ENCODE assay signal across 23 cellular contexts in genomic region chr10:120684211-120684610, GRCh38.
"Had no signal": no experiment of that assay in that cellular context is flagged by ENCODE, and none has a peak within 500 bp of the region (broad histone marks: within the 10 kb centered on the region; RNA-seq: fewer than 3 reads in every experiment).

No MANE protein-coding gene starts in this region.

- H3K4me1 ChIP-seq: esophagus squamous epithelium, heart left ventricle, left ventricle myocardium inferior, sigmoid colon, transverse colon, vagina had no signal

- H3K4me1 Mint-ChIP-seq: activated B cell treated with CpG ODN at 0.5 μM for 24 hours; activated CD4-positive, alpha-beta T cell treated with anti-CD3 and anti-CD28 coated beads for 36 hours; activated naive CD8-positive, alpha-beta T cell treated with anti-CD3 and anti-CD28 coated beads for 36 hours; activated T-helper 17 cell treated with anti-CD3 and anti-CD28 coated beads, Interleukin-2, amount 50 U/mL, for 72 hours; neural crest cell; stimulated activated naive B cell treated with anti-CD40 and anti-IgM and Interleukin-4, amounts not matched to agents 10 μg/mL and 1 μg/mL and 100 μg/mL, for 72 hours had no signal

- H3K36me3 Mint-ChIP-seq: activated naive CD8-positive, alpha-beta T cell treated with anti-CD3 and anti-CD28 coated beads for 36 hours; stimulated activated naive B cell treated with anti-CD40 and anti-IgM and Interleukin-4, amounts not matched to agents 10 μg/mL and 1 μg/mL and 100 μg/mL, for 72 hours had no signal

- H3K9me3 Mint-ChIP-seq: activated B cell treated with CpG ODN at 0.5 μM for 24 hours; activated naive CD8-positive, alpha-beta T cell treated with anti-CD3 and anti-CD28 coated beads for 36 hours; activated T-cell treated with anti-CD3 and anti-CD28 coated beads, Interleukin-2, amount 50 U/mL, for 24 hours; activated T-helper 17 cell treated with anti-CD3 and anti-CD28 coated beads, Interleukin-2, amount 50 U/mL, for 72 hours; neural crest cell; stimulated activated naive B cell treated with anti-CD40 and anti-IgM and Interleukin-4, amounts not matched to agents 10 μg/mL and 1 μg/mL and 100 μg/mL, for 72 hours had no signal

- DNase-seq: activated B cell treated with CpG ODN at 0.5 μM for 24 hours; activated CD4-positive, alpha-beta T cell treated with anti-CD3 and anti-CD28 coated beads for 36 hours; activated CD4-positive, alpha-beta T cell treated with anti-CD3 and anti-CD28 coated beads, Interleukin-2, amount 50 U/mL, for 4 hours; activated CD8-positive, alpha-beta memory T cell treated with anti-CD3 and anti-CD28 coated beads for 24 hours; activated CD8-positive, alpha-beta memory T cell treated with anti-CD3 and anti-CD28 coated beads, Interleukin-2, amount 50 U/mL, for 4 hours; activated naive CD4-positive, alpha-beta T cell treated with Interleukin-2 at 50 U/mL for 16 hours; activated naive CD8-positive, alpha-beta T cell treated with anti-CD3 and anti-CD28 coated beads for 36 hours; activated T-cell treated with anti-CD3 and anti-CD28 coated beads, Interleukin-2, amount 50 U/mL, for 24 hours; central memory CD4-positive, alpha-beta T cell; esophagus squamous epithelium; heart left ventricle; left ventricle myocardium inferior; occipital lobe; retina; sigmoid colon; stimulated activated CD4-positive, alpha-beta T cell treated with anti-CD3 and anti-CD28 coated beads, Interleukin-2, amount 100 ng/mL, for 48 hours; stimulated activated CD8-positive, alpha-beta memory T cell treated with anti-CD3 and anti-CD28 coated beads, Interleukin-4, amount 100 ng/mL, for 48 hours; stimulated activated naive B cell treated with anti-CD40 and anti-IgM and Interleukin-4, amounts not matched to agents 10 μg/mL and 1 μg/mL and 100 μg/mL, for 72 hours; transverse colon had no signal

- H3K27me3 ChIP-seq: esophagus squamous epithelium, heart left ventricle, sigmoid colon, transverse colon, vagina had no signal

- H3K27me3 Mint-ChIP-seq: activated B cell treated with CpG ODN at 0.5 μM for 24 hours; activated CD4-positive, alpha-beta T cell treated with anti-CD3 and anti-CD28 coated beads for 36 hours; activated T-helper 17 cell treated with anti-CD3 and anti-CD28 coated beads, Interleukin-2, amount 50 U/mL, for 72 hours had no signal

- H3K4me3 ChIP-seq: esophagus squamous epithelium, heart left ventricle, left ventricle myocardium inferior, sigmoid colon, smooth muscle cell, transverse colon, vagina had no signal

- H3K27ac ChIP-seq: esophagus squamous epithelium, heart left ventricle, left ventricle myocardium inferior, sigmoid colon, transverse colon, vagina had no signal

- H3K27ac Mint-ChIP-seq: activated B cell treated with CpG ODN at 0.5 μM for 24 hours; activated CD4-positive, alpha-beta T cell treated with anti-CD3 and anti-CD28 coated beads for 36 hours; activated naive CD8-positive, alpha-beta T cell treated with anti-CD3 and anti-CD28 coated beads for 36 hours; activated T-cell treated with anti-CD3 and anti-CD28 coated beads, Interleukin-2, amount 50 U/mL, for 24 hours; activated T-helper 17 cell treated with anti-CD3 and anti-CD28 coated beads, Interleukin-2, amount 50 U/mL, for 72 hours; stimulated activated naive B cell treated with anti-CD40 and anti-IgM and Interleukin-4, amounts not matched to agents 10 μg/mL and 1 μg/mL and 100 μg/mL, for 72 hours had no signal

- ATAC-seq: activated CD4-positive, alpha-beta T cell treated with anti-CD3 and anti-CD28 coated beads for 36 hours; activated T-helper 17 cell treated with anti-CD3 and anti-CD28 coated beads, Interleukin-2, amount 50 U/mL, for 72 hours; heart left ventricle; stimulated activated naive B cell treated with anti-CD40 and anti-IgM and Interleukin-4, amounts not matched to agents 10 μg/mL and 1 μg/mL and 100 μg/mL, for 72 hours had no signal

- H3K4me3 Mint-ChIP-seq: activated B cell treated with CpG ODN at 0.5 μM for 24 hours; activated CD4-positive, alpha-beta T cell treated with anti-CD3 and anti-CD28 coated beads for 36 hours; activated naive CD8-positive, alpha-beta T cell treated with anti-CD3 and anti-CD28 coated beads for 36 hours; activated T-cell treated with anti-CD3 and anti-CD28 coated beads, Interleukin-2, amount 50 U/mL, for 24 hours; activated T-helper 17 cell treated with anti-CD3 and anti-CD28 coated beads, Interleukin-2, amount 50 U/mL, for 72 hours; neural crest cell; stimulated activated naive B cell treated with anti-CD40 and anti-IgM and Interleukin-4, amounts not matched to agents 10 μg/mL and 1 μg/mL and 100 μg/mL, for 72 hours had no signal
